Comparison of ENCODE assay signal across 8 cellular contexts in genomic region chr4:7649741-7650531, GRCh38.
A peak's percentile ranks its signal among the peaks of the same experiment; 100 is the strongest.
DNase-seq lines count a peak whose midpoint lies in the region; ATAC-seq and TF ChIP-seq lines count a peak whose summit lies in the region.

No MANE protein-coding gene starts in this region.

- intact Hi-C loops in MCF 10A (cut with micrococcal nuclease) (loop anchor here (2.0 kb wide), 1 partner anchor 187 kb away; no protein-coding TSS in a partner anchor), breast epithelium (cut with DNase I; ENCODE audit: low total_unique reads) (no loop called here), uterus (cut with DNase I; ENCODE audit: low total_unique reads) (no loop called here)

- H3K27ac ChIP-seq in breast epithelium: peak overlapping the region in 1 of 2 donors; percentile 90
- no peak overlapping the region for H3K27ac ChIP-seq in uterus

- TF ChIP-seq POLR2A in breast epithelium (IDR thresholded peaks at IDR 0.05) (no peak), uterus (IDR thresholded peaks at IDR 0.05) (no peak)

- TF ChIP-seq CTCF in MCF 10A (IDR thresholded peaks at IDR 0.05; ENCODE audit: unreplicated experiment) (no peak), breast epithelium (IDR thresholded peaks at IDR 0.05) (no peak), uterus (IDR thresholded peaks at IDR 0.05) (no peak)

- no peaks in the 10 kb centered on the region for H3K27me3 Mint-ChIP-seq in MCF 10A (ENCODE audit: insufficient read depth, unreplicated experiment)

- H3K4me1 ChIP-seq in breast epithelium (no peaks in the 10 kb centered on the region), uterus (no peaks in the 10 kb centered on the region)

- no peaks in the 10 kb centered on the region for H3K36me3 ChIP-seq in breast epithelium
- no peaks in the 10 kb centered on the region for H3K36me3 ChIP-seq in uterus

- no peak overlapping the region for H3K4me3 Mint-ChIP-seq in MCF 10A (ENCODE audit: unreplicated experiment)

- no peaks in the 10 kb centered on the region for H3K9me3 Mint-ChIP-seq in MCF 10A (ENCODE audit: unreplicated experiment)

- peaks cover 39% of the 10 kb centered on the region for H3K4me1 Mint-ChIP-seq in MCF 10A (ENCODE audit: insufficient read depth, unreplicated experiment)

- no peaks in the 10 kb centered on the region for H3K36me3 Mint-ChIP-seq in MCF 10A (ENCODE audit: insufficient read depth, unreplicated experiment)

- CTCF ChIA-PET in MCF 10A (lab: Yijun Ruan, JAX): interaction anchor here (0.8 kb wide), 1 partner anchor 19 kb away, joined by 7 read pairs; no protein-coding TSS in a partner anchor

- H3K9me3 ChIP-seq in breast epithelium (no peaks in the 10 kb centered on the region), uterus (no peaks in the 10 kb centered on the region)

- peak; percentile 71 for DNase-seq in MCF 10A (ENCODE audit: unreplicated experiment)
- DNase-seq in breast epithelium (ENCODE audit: low spot score in 2 of 2): no peak
- DNase-seq in activated CD4-positive, alpha-beta T cell treated with anti-CD3 and anti-CD28 coated beads, Interleukin-2, amount 50 U/mL, for 24 hours (ENCODE audit: low read depth in 1 of 2, low spot score in 1 of 2): peak; percentile 10 to 24
- DNase-seq in epidermal melanocyte (ENCODE audit: insufficient read length, low spot score): peak; percentile 36
- DNase-seq in stimulated activated CD4-positive, alpha-beta T cell treated with anti-CD3 and anti-CD28 coated beads, Interleukin-4, amount 100 ng/mL, for 4 hours: peak; percentile 13 to 43
- DNase-seq in uterus: no peak
- no peak for DNase-seq in Ammon's horn (ENCODE audit: low spot score)

- H3K4me3 ChIP-seq in breast epithelium (no peak overlapping the region), uterus (no peak overlapping the region)

- peaks cover 0 to 14% of the 10 kb centered on the region in 2 donors for H3K27me3 ChIP-seq in breast epithelium
- H3K27me3 ChIP-seq in uterus: no peaks in the 10 kb centered on the region

- no peak for ATAC-seq in GM21825 (IDR thresholded peaks at IDR 0.05; ENCODE audit: unreplicated experiment)

- POLR2A ChIA-PET in MCF 10A (lab: Yijun Ruan, JAX): no interaction called here

- no TSS peak for BruUV-seq in MCF 10A (replicated peaks; lab: Mats Ljungman, UMichigan)

- H3K27ac Mint-ChIP-seq in MCF 10A (ENCODE audit: low read depth, unreplicated experiment): no peak overlapping the region

Comparison
In these comparisons a context has a peak if more than half of its experiments do, and no peak if none do; other contexts are left out.
1. DNase-seq: peak in MCF 10A (single experiment), activated CD4-positive, alpha-beta T cell treated with anti-CD3 and anti-CD28 coated beads, Interleukin-2, amount 50 U/mL, for 24 hours (2 of 2), epidermal melanocyte (single experiment) and stimulated activated CD4-positive, alpha-beta T cell treated with anti-CD3 and anti-CD28 coated beads, Interleukin-4, amount 100 ng/mL, for 4 hours (2 of 2); none in breast epithelium (0 of 2), uterus (0 of 2) and Ammon's horn (single experiment).